Comparison of ENCODE assay signal across 30 cellular contexts in the genomic region with DNA sequence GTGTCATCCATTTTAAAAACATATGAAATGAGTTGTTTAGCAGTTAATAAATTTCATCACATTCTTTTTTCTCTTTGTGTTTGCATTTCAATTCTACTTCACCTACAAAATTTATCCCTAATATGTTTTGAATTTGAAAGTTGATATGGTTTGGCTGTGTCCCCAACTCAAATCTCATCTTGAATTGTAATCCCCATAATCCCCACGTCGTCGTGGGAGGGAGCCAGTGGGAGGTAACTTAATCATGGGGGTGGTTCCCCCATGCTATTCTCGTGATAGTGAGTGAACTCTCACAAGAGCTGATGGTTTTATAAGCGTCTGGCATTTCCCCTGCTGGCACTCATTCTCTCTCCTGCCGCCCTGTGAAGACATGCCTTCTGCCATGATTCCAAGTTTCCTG.
"Had no signal": no experiment of that assay in that cellular context is flagged by ENCODE, and none has a peak within 500 bp of the region (broad histone marks: within the 10 kb centered on the region; RNA-seq: fewer than 3 reads in every experiment).

No MANE protein-coding gene starts in this region.

- H3K79me2 ChIP-seq: hepatocyte had no signal

- H3K36me3 ChIP-seq: adrenal gland, esophagus muscularis mucosa, gastroesophageal sphincter, heart right ventricle had no signal

- ATAC-seq: activated CD4-positive, alpha-beta T cell treated with anti-CD3 and anti-CD28 coated beads for 36 hours; activated CD8-positive, alpha-beta memory T cell treated with anti-CD3 and anti-CD28 coated beads, Interleukin-2, amount 10 ng/mL, durations not matched to agents 7 days and 5 days; activated CD8-positive, alpha-beta T cell treated with anti-CD3 and anti-CD28 coated beads, Interleukin-2, amount 10 ng/mL, durations not matched to agents 7 days and 5 days; activated naive CD8-positive, alpha-beta T cell treated with anti-CD3 and anti-CD28 coated beads, Interleukin-2, amount 50 U/mL, for 24 hours; body of pancreas; effector memory CD8-positive, alpha-beta T cell; gastroesophageal sphincter had no signal

- H3K4me1 ChIP-seq: adrenal gland, esophagus muscularis mucosa, gastroesophageal sphincter had no signal

- H3K4me3 ChIP-seq: adrenal gland, body of pancreas, esophagus muscularis mucosa, gastroesophageal sphincter, heart right ventricle, hepatocyte had no signal

- H3K9me3 ChIP-seq: adrenal gland, body of pancreas, esophagus muscularis mucosa, gastroesophageal sphincter, heart right ventricle had no signal

- H3K27ac ChIP-seq: adrenal gland, body of pancreas, esophagus muscularis mucosa, gastroesophageal sphincter, heart right ventricle, hepatocyte had no signal

- H3K4me2 ChIP-seq: hepatocyte had no signal

- DNase-seq: activated CD4-positive, alpha-beta memory T cell treated with anti-CD3 and anti-CD28 coated beads for 36 hours; activated CD4-positive, alpha-beta T cell treated with anti-CD3 and anti-CD28 coated beads for 36 hours; activated CD4-positive, alpha-beta T cell treated with anti-CD3 and anti-CD28 coated beads, Interleukin-2, amount 10 ng/mL, durations not matched to agents 24 days and 14 days; activated CD4-positive, CD25-positive, alpha-beta regulatory T cell; activated CD4-positive, CD25-positive, alpha-beta regulatory T cell treated with anti-CD3 and anti-CD28 coated beads, Interleukin-2, amount 50 U/mL, for 72 hours; activated CD8-positive, alpha-beta memory T cell treated with anti-CD3 and anti-CD28 coated beads, Interleukin-2, amount 10 ng/mL, durations not matched to agents 7 days and 5 days; activated CD8-positive, alpha-beta memory T cell treated with anti-CD3 and anti-CD28 coated beads, Interleukin-2, amount 50 U/mL, for 4 hours; activated CD8-positive, alpha-beta T cell treated with anti-CD3 and anti-CD28 coated beads, Interleukin-2, amount 10 ng/mL, durations not matched to agents 7 days and 5 days; activated effector memory CD4-positive, alpha-beta T cell treated with anti-CD3 and anti-CD28 coated beads, Interleukin-2, amount 50 U/mL, for 16 hours; activated naive CD4-positive, alpha-beta T cell treated with anti-CD3 and anti-CD28 coated beads for 36 hours; activated naive CD8-positive, alpha-beta T cell treated with anti-CD3 and anti-CD28 coated beads for 36 hours; activated naive CD8-positive, alpha-beta T cell treated with anti-CD3 and anti-CD28 coated beads, Interleukin-2, amount 50 U/mL, for 24 hours; activated T-cell treated with anti-CD3 and anti-CD28 coated beads, Interleukin-2, amount 50 U/mL, for 1 hour; activated T-cell treated with anti-CD3 and anti-CD28 coated beads, Interleukin-2, amount 50 U/mL, for 48 hours; adrenal gland; amygdala; aorta; body of pancreas; caudate nucleus; cortex of kidney; dermis blood vessel endothelial cell; effector CD4-positive, alpha-beta T cell; effector memory CD8-positive, alpha-beta T cell; erythroblast; foreskin melanocyte; heart right ventricle; T1000 had no signal

- H3K27me3 ChIP-seq: adrenal gland, body of pancreas, esophagus muscularis mucosa, gastroesophageal sphincter, heart right ventricle, hepatocyte had no signal
